Comparison of ENCODE assay signal across 8 cellular contexts in genomic region chr10:103197177-103197576, GRCh38. TPM values are rescaled to one million over a fixed set of nuclear protein-coding genes. Genes with fewer than 3 reads are reported as not detected.
DNase-seq lines count a peak whose midpoint lies in the region; ATAC-seq and TF ChIP-seq lines count a peak whose summit lies in the region.

No MANE protein-coding gene starts in this region.

- no peak overlapping the region for H3K4me3 ChIP-seq in left ventricle myocardium inferior

- CTCF ChIA-PET in activated naive CD4-positive, alpha-beta T cell treated with anti-CD3 and anti-CD28 coated beads for 36 hours (lab: Charles Lee) = interaction anchor here (1.2 kb wide), 2 partner anchors 12 to 47 kb away, joined by 3 to 7 read pairs; no protein-coding TSS in a partner anchor
- CTCF ChIA-PET in activated naive CD4-positive, alpha-beta T cell treated with anti-CD3 and anti-CD28 coated beads, Interleukin-2, amount 10 ng/mL, durations not matched to agents 7 days and 5 days (lab: Charles Lee) = no interaction called here
- CTCF ChIA-PET in activated CD8-positive, alpha-beta T cell treated with anti-CD3 and anti-CD28 coated beads for 36 hours (lab: Charles Lee) = interaction anchor here (1.0 to 1.8 kb wide), 3 partner anchors 47 to 280 kb away, joined by 3 to 8 read pairs (median 3); partner anchors contain the start of gene CNNM2

- intact Hi-C loops in activated naive CD4-positive, alpha-beta T cell treated with anti-CD3 and anti-CD28 coated beads for 36 hours (cut with micrococcal nuclease) = loop anchor here (1.0 to 10.0 kb wide), 2 partner anchors 62 to 552 kb away; partner anchors contain the start of gene TRIM8
- intact Hi-C loops in activated CD8-positive, alpha-beta T cell treated with anti-CD3 and anti-CD28 coated beads for 36 hours (cut with micrococcal nuclease) = no loop called here
- intact Hi-C loops in left ventricle myocardium inferior (cut with micrococcal nuclease) = no loop called here

- no peaks in the 10 kb centered on the region for H3K27me3 ChIP-seq in left ventricle myocardium inferior (ENCODE audit: low read depth)

- H3K9me3 Mint-ChIP-seq in activated naive CD4-positive, alpha-beta T cell treated with anti-CD3 and anti-CD28 coated beads for 36 hours = no peaks in the 10 kb centered on the region
- H3K9me3 Mint-ChIP-seq in activated naive CD4-positive, alpha-beta T cell treated with anti-CD3 and anti-CD28 coated beads, Interleukin-2, amount 10 ng/mL, durations not matched to agents 7 days and 5 days = no peaks in the 10 kb centered on the region
- no peaks in the 10 kb centered on the region for H3K9me3 Mint-ChIP-seq in activated CD8-positive, alpha-beta T cell treated with anti-CD3 and anti-CD28 coated beads for 36 hours
- H3K9me3 Mint-ChIP-seq in effector memory CD8-positive, alpha-beta T cell = no peaks in the 10 kb centered on the region

- H3K27ac ChIP-seq in left ventricle myocardium inferior (replicated peaks) = peak overlapping the region; percentile 64

- no peaks in the 10 kb centered on the region for H3K9me3 ChIP-seq in left ventricle myocardium inferior (replicated peaks)

- H3K36me3 Mint-ChIP-seq in activated naive CD4-positive, alpha-beta T cell treated with anti-CD3 and anti-CD28 coated beads for 36 hours (ENCODE audit: low read depth) = peaks cover 3% of the 10 kb centered on the region
- peaks cover 3% of the 10 kb centered on the region for H3K36me3 Mint-ChIP-seq in activated naive CD4-positive, alpha-beta T cell treated with anti-CD3 and anti-CD28 coated beads, Interleukin-2, amount 10 ng/mL, durations not matched to agents 7 days and 5 days
- peaks cover 3% of the 10 kb centered on the region for H3K36me3 Mint-ChIP-seq in activated CD8-positive, alpha-beta T cell treated with anti-CD3 and anti-CD28 coated beads for 36 hours (ENCODE audit: low read depth)
- H3K36me3 Mint-ChIP-seq in effector memory CD8-positive, alpha-beta T cell (ENCODE audit: insufficient read depth) = peaks cover 11% of the 10 kb centered on the region

- POLR2A ChIA-PET in activated CD8-positive, alpha-beta T cell treated with anti-CD3 and anti-CD28 coated beads for 36 hours (lab: Charles Lee) = interaction anchor here (1.0 kb wide), 1 partner anchor 19 kb away, joined by 3 read pairs; no protein-coding TSS in a partner anchor

- no peaks in the 10 kb centered on the region for H3K36me3 ChIP-seq in left ventricle myocardium inferior

- no peak overlapping the region for H3K4me3 Mint-ChIP-seq in activated naive CD4-positive, alpha-beta T cell treated with anti-CD3 and anti-CD28 coated beads for 36 hours
- H3K4me3 Mint-ChIP-seq in activated naive CD4-positive, alpha-beta T cell treated with anti-CD3 and anti-CD28 coated beads, Interleukin-2, amount 10 ng/mL, durations not matched to agents 7 days and 5 days = no peak overlapping the region
- no peak overlapping the region for H3K4me3 Mint-ChIP-seq in activated CD8-positive, alpha-beta T cell treated with anti-CD3 and anti-CD28 coated beads for 36 hours
- H3K4me3 Mint-ChIP-seq in effector memory CD8-positive, alpha-beta T cell = no peak overlapping the region

- DNase-seq in activated naive CD4-positive, alpha-beta T cell treated with anti-CD3 and anti-CD28 coated beads for 36 hours = peak; percentile 52
- no peak for DNase-seq in activated naive CD4-positive, alpha-beta T cell treated with anti-CD3 and anti-CD28 coated beads, Interleukin-2, amount 10 ng/mL, durations not matched to agents 7 days and 5 days
- DNase-seq in activated CD8-positive, alpha-beta T cell treated with anti-CD3 and anti-CD28 coated beads for 36 hours = peak; percentile 59
- DNase-seq in left ventricle myocardium inferior (peak; percentile 41), NCI-H2029 (lab: John Stamatoyannopoulos, UW) (no peak), DMS153 (lab: John Stamatoyannopoulos, UW) (no peak)
- DNase-seq in stimulated activated CD4-positive, alpha-beta T cell treated with anti-CD3 and anti-CD28 coated beads, TNF-alpha, amount 100 ng/mL, for 48 hours (ENCODE audit: low read depth in 3 of 3) = peak in 2 of 3 donors; percentile 6 to 31
- DNase-seq in effector memory CD8-positive, alpha-beta T cell = no peak

- peaks cover 16% of the 10 kb centered on the region for H3K4me1 Mint-ChIP-seq in activated naive CD4-positive, alpha-beta T cell treated with anti-CD3 and anti-CD28 coated beads for 36 hours (ENCODE audit: low read depth)
- peaks cover 18% of the 10 kb centered on the region for H3K4me1 Mint-ChIP-seq in activated naive CD4-positive, alpha-beta T cell treated with anti-CD3 and anti-CD28 coated beads, Interleukin-2, amount 10 ng/mL, durations not matched to agents 7 days and 5 days
- peaks cover 12% of the 10 kb centered on the region for H3K4me1 Mint-ChIP-seq in activated CD8-positive, alpha-beta T cell treated with anti-CD3 and anti-CD28 coated beads for 36 hours (ENCODE audit: low read depth)
- peaks cover 12 to 15% of the 10 kb centered on the region in 2 donors for H3K4me1 Mint-ChIP-seq in effector memory CD8-positive, alpha-beta T cell (ENCODE audit: low read depth in 2 of 2)

- TF ChIP-seq CTCF in activated CD8-positive, alpha-beta T cell treated with anti-CD3 and anti-CD28 coated beads for 36 hours (IDR thresholded peaks at IDR 0.05) = no peak
- TF ChIP-seq CTCF in left ventricle myocardium inferior (IDR thresholded peaks at IDR 0.05; ENCODE audit: borderline replicate concordance) = no peak

- ATAC-seq in activated CD8-positive, alpha-beta T cell treated with anti-CD3 and anti-CD28 coated beads for 36 hours = peak; percentile 55
- no peak for ATAC-seq in effector memory CD8-positive, alpha-beta T cell (replicated peaks)

- H3K4me1 ChIP-seq in left ventricle myocardium inferior = peaks cover 47% of the 10 kb centered on the region

- H3K27me3 Mint-ChIP-seq in activated naive CD4-positive, alpha-beta T cell treated with anti-CD3 and anti-CD28 coated beads for 36 hours (ENCODE audit: low read depth) = no peaks in the 10 kb centered on the region
- peaks cover 20% of the 10 kb centered on the region for H3K27me3 Mint-ChIP-seq in activated naive CD4-positive, alpha-beta T cell treated with anti-CD3 and anti-CD28 coated beads, Interleukin-2, amount 10 ng/mL, durations not matched to agents 7 days and 5 days
- H3K27me3 Mint-ChIP-seq in activated CD8-positive, alpha-beta T cell treated with anti-CD3 and anti-CD28 coated beads for 36 hours = peaks cover 3% of the 10 kb centered on the region
- no peaks in the 10 kb centered on the region for H3K27me3 Mint-ChIP-seq in effector memory CD8-positive, alpha-beta T cell

- H3K27ac Mint-ChIP-seq in activated naive CD4-positive, alpha-beta T cell treated with anti-CD3 and anti-CD28 coated beads for 36 hours = peak overlapping the region; percentile 51
- H3K27ac Mint-ChIP-seq in activated naive CD4-positive, alpha-beta T cell treated with anti-CD3 and anti-CD28 coated beads, Interleukin-2, amount 10 ng/mL, durations not matched to agents 7 days and 5 days = no peak overlapping the region
- H3K27ac Mint-ChIP-seq in activated CD8-positive, alpha-beta T cell treated with anti-CD3 and anti-CD28 coated beads for 36 hours = peak overlapping the region; percentile 40
- no peak overlapping the region for H3K27ac Mint-ChIP-seq in effector memory CD8-positive, alpha-beta T cell

RNA-seq across cellular contexts. Expression of gene NT5C2, which starts 4.1 kb away (rescaled TPM):
- total RNA-seq in activated naive CD4-positive, alpha-beta T cell treated with anti-CD3 and anti-CD28 coated beads for 36 hours = 10 to 100 TPM; 39.3 to 44.3 TPM
- 10 to 100 TPM; 39.1 to 43.0 TPM for total RNA-seq in activated CD8-positive, alpha-beta T cell treated with anti-CD3 and anti-CD28 coated beads for 36 hours
- 55.0 TPM for total RNA-seq in left ventricle myocardium inferior

RNA-seq across cellular contexts. Expression of gene RPEL1, which starts 48.5 kb away (rescaled TPM):
- total RNA-seq in activated naive CD4-positive, alpha-beta T cell treated with anti-CD3 and anti-CD28 coated beads for 36 hours = under 1 TPM in 1 of 2 experiments, not detected in 1; 0.17 TPM
- not detected for total RNA-seq in activated CD8-positive, alpha-beta T cell treated with anti-CD3 and anti-CD28 coated beads for 36 hours
- total RNA-seq in left ventricle myocardium inferior = not detected

Comparison
In these comparisons a context has a peak if more than half of its experiments do, and no peak if none do; other contexts are left out.
1. DNase-seq: peak in activated naive CD4-positive, alpha-beta T cell treated with anti-CD3 and anti-CD28 coated beads for 36 hours (single experiment), activated CD8-positive, alpha-beta T cell treated with anti-CD3 and anti-CD28 coated beads for 36 hours (single experiment), left ventricle myocardium inferior (single experiment) and stimulated activated CD4-positive, alpha-beta T cell treated with anti-CD3 and anti-CD28 coated beads, TNF-alpha, amount 100 ng/mL, for 48 hours (2 of 3); none in activated naive CD4-positive, alpha-beta T cell treated with anti-CD3 and anti-CD28 coated beads, Interleukin-2, amount 10 ng/mL, durations not matched to agents 7 days and 5 days (single experiment), NCI-H2029 (single experiment), DMS153 (single experiment) and effector memory CD8-positive, alpha-beta T cell (0 of 3).
2. H3K27ac Mint-ChIP-seq: peak in activated naive CD4-positive, alpha-beta T cell treated with anti-CD3 and anti-CD28 coated beads for 36 hours (single experiment) and activated CD8-positive, alpha-beta T cell treated with anti-CD3 and anti-CD28 coated beads for 36 hours (single experiment); none in activated naive CD4-positive, alpha-beta T cell treated with anti-CD3 and anti-CD28 coated beads, Interleukin-2, amount 10 ng/mL, durations not matched to agents 7 days and 5 days (single experiment) and effector memory CD8-positive, alpha-beta T cell (0 of 2).